Comparison of ENCODE assay signal across 1 cellular context in the genomic region with DNA sequence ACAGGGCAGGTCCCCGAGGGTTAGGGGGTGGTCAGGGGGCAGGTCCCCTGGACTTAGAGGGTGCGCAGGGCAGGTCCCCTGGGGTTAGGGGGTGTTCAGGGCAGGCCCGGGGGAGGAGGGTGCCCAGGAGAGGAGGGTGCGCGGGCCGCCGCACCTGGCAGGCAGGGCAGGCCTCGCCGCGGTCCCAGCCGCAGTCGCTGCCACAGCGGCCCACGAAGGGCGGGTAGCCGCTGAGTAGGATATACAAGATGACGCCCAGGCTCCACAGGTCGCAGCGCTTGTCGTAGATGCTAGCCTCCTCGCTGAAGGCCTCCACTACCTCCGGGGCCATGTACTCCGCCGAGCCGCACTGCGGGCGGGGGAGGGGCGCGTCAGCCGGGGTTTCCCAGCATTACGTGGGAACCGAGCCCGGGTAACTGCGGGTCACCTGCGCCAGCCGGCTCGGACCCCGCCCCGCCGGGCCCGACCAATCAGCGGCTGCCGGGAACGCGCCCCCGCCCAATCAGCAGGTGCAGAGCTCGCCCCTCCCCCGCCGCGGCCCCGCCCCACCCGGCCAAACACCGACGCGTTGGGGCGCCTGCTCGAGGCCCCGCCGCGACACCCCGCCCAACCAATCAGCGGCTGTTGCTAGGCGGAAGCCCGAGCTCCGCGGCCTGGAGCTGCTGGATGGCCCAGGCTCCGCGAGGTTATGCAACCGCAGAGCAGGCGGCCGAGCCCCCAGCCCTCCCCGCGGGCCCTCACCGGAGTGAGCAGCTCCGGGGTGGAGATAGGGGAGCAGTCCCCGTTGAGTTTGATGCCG.
A peak's percentile ranks its signal among the peaks of the same experiment; 100 is the strongest.
TF ChIP-seq lines count a peak whose summit lies in the region.

No MANE protein-coding gene starts in this region.

TF ChIP-seq in K562, 482 proteins besides CTCF, POLR2A, EP300 and RAD21 (continued from another document and continues in another):
- peak in 1 of 3 experiments; percentile 64 for TF ChIP-seq YY1 (IDR thresholded peaks at IDR 0.05; ENCODE audit: borderline replicate concordance in 1 of 3, control insufficient read depth in 1 of 3, extremely low read depth in 1 of 3, insufficient read depth in 3 of 3, insufficient read length in 1 of 3, insufficient replicate concordance in 2 of 3, low read depth in 1 of 3, low read length in 2 of 3)
- TF ChIP-seq NUFIP1 (IDR thresholded peaks at IDR 0.05; ENCODE audit: partially characterized antibody): no peak
- TF ChIP-seq, protein P1, sequence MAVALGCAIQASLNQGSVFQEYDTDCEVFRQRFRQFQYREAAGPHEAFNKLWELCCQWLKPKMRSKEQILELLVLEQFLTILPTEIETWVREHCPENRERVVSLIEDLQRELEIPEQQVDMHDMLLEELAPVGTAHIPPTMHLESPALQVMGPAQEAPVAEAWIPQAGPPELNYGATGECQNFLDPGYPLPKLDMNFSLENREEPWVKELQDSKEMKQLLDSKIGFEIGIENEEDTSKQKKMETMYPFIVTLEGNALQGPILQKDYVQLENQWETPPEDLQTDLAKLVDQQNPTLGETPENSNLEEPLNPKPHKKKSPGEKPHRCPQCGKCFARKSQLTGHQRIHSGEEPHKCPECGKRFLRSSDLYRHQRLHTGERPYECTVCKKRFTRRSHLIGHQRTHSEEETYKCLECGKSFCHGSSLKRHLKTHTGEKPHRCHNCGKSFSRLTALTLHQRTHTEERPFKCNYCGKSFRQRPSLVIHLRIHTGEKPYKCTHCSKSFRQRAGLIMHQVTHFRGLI (CRISPR knock-in tag; IDR thresholded peaks at IDR 0.05): no peak
- TF ChIP-seq, protein P2, sequence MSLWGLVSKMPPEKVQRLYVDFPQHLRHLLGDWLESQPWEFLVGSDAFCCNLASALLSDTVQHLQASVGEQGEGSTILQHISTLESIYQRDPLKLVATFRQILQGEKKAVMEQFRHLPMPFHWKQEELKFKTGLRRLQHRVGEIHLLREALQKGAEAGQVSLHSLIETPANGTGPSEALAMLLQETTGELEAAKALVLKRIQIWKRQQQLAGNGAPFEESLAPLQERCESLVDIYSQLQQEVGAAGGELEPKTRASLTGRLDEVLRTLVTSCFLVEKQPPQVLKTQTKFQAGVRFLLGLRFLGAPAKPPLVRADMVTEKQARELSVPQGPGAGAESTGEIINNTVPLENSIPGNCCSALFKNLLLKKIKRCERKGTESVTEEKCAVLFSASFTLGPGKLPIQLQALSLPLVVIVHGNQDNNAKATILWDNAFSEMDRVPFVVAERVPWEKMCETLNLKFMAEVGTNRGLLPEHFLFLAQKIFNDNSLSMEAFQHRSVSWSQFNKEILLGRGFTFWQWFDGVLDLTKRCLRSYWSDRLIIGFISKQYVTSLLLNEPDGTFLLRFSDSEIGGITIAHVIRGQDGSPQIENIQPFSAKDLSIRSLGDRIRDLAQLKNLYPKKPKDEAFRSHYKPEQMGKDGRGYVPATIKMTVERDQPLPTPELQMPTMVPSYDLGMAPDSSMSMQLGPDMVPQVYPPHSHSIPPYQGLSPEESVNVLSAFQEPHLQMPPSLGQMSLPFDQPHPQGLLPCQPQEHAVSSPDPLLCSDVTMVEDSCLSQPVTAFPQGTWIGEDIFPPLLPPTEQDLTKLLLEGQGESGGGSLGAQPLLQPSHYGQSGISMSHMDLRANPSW (CRISPR knock-in tag; IDR thresholded peaks at IDR 0.05): no peak
- TF ChIP-seq U2AF2 (optimal IDR thresholded peaks at IDR 0.05; ENCODE audit: low read depth, low read length): no peak
- TF ChIP-seq, protein P3, sequence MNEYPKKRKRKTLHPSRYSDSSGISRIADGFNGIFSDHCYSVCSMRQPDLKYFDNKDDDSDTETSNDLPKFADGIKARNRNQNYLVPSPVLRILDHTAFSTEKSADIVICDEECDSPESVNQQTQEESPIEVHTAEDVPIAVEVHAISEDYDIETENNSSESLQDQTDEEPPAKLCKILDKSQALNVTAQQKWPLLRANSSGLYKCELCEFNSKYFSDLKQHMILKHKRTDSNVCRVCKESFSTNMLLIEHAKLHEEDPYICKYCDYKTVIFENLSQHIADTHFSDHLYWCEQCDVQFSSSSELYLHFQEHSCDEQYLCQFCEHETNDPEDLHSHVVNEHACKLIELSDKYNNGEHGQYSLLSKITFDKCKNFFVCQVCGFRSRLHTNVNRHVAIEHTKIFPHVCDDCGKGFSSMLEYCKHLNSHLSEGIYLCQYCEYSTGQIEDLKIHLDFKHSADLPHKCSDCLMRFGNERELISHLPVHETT (CRISPR knock-in tag; conservative IDR thresholded peaks at IDR 0.05 in 1 of 2, IDR thresholded peaks at IDR 0.05 in 1 of 2): no peak
- TF ChIP-seq, protein P4, sequence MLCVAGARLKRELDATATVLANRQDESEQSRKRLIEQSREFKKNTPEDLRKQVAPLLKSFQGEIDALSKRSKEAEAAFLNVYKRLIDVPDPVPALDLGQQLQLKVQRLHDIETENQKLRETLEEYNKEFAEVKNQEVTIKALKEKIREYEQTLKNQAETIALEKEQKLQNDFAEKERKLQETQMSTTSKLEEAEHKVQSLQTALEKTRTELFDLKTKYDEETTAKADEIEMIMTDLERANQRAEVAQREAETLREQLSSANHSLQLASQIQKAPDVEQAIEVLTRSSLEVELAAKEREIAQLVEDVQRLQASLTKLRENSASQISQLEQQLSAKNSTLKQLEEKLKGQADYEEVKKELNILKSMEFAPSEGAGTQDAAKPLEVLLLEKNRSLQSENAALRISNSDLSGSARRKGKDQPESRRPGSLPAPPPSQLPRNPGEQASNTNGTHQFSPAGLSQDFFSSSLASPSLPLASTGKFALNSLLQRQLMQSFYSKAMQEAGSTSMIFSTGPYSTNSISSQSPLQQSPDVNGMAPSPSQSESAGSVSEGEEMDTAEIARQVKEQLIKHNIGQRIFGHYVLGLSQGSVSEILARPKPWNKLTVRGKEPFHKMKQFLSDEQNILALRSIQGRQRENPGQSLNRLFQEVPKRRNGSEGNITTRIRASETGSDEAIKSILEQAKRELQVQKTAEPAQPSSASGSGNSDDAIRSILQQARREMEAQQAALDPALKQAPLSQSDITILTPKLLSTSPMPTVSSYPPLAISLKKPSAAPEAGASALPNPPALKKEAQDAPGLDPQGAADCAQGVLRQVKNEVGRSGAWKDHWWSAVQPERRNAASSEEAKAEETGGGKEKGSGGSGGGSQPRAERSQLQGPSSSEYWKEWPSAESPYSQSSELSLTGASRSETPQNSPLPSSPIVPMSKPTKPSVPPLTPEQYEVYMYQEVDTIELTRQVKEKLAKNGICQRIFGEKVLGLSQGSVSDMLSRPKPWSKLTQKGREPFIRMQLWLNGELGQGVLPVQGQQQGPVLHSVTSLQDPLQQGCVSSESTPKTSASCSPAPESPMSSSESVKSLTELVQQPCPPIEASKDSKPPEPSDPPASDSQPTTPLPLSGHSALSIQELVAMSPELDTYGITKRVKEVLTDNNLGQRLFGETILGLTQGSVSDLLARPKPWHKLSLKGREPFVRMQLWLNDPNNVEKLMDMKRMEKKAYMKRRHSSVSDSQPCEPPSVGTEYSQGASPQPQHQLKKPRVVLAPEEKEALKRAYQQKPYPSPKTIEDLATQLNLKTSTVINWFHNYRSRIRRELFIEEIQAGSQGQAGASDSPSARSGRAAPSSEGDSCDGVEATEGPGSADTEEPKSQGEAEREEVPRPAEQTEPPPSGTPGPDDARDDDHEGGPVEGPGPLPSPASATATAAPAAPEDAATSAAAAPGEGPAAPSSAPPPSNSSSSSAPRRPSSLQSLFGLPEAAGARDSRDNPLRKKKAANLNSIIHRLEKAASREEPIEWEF (CRISPR knock-in tag; IDR thresholded peaks at IDR 0.05): no peak
- no peak for TF ChIP-seq EZH2 (IDR thresholded peaks at IDR 0.05; ENCODE audit: borderline replicate concordance, low read depth, low read length)
- no peak for TF ChIP-seq ZNF668 (CRISPR knock-in tag; IDR thresholded peaks at IDR 0.05)
- TF ChIP-seq BRD9 (IDR thresholded peaks at IDR 0.05; ENCODE audit: low read depth, partially characterized antibody): no peak
- TF ChIP-seq, protein P5, sequence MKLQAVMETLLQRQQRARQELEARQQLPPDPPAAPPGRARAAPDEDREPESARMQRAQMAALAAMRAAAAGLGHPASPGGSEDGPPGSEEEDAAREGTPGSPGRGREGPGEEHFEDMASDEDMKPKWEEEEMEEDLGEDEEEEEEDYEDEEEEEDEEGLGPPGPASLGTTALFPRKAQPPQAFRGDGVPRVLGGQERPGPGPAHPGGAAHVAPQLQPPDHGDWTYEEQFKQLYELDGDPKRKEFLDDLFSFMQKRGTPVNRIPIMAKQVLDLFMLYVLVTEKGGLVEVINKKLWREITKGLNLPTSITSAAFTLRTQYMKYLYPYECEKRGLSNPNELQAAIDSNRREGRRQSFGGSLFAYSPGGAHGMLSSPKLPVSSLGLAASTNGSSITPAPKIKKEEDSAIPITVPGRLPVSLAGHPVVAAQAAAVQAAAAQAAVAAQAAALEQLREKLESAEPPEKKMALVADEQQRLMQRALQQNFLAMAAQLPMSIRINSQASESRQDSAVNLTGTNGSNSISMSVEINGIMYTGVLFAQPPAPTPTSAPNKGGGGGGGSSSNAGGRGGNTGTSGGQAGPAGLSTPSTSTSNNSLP (IDR thresholded peaks at IDR 0.05; ENCODE audit: borderline replicate concordance, low read depth, low read length): no peak
- TF ChIP-seq, protein P6, sequence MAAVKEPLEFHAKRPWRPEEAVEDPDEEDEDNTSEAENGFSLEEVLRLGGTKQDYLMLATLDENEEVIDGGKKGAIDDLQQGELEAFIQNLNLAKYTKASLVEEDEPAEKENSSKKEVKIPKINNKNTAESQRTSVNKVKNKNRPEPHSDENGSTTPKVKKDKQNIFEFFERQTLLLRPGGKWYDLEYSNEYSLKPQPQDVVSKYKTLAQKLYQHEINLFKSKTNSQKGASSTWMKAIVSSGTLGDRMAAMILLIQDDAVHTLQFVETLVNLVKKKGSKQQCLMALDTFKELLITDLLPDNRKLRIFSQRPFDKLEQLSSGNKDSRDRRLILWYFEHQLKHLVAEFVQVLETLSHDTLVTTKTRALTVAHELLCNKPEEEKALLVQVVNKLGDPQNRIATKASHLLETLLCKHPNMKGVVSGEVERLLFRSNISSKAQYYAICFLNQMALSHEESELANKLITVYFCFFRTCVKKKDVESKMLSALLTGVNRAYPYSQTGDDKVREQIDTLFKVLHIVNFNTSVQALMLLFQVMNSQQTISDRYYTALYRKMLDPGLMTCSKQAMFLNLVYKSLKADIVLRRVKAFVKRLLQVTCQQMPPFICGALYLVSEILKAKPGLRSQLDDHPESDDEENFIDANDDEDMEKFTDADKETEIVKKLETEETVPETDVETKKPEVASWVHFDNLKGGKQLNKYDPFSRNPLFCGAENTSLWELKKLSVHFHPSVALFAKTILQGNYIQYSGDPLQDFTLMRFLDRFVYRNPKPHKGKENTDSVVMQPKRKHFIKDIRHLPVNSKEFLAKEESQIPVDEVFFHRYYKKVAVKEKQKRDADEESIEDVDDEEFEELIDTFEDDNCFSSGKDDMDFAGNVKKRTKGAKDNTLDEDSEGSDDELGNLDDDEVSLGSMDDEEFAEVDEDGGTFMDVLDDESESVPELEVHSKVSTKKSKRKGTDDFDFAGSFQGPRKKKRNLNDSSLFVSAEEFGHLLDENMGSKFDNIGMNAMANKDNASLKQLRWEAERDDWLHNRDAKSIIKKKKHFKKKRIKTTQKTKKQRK (IDR thresholded peaks at IDR 0.05; ENCODE audit: borderline replicate concordance, low read depth, low read length): no peak
- no peak for TF ChIP-seq MCM7 (IDR thresholded peaks at IDR 0.05)
- TF ChIP-seq, protein P7, sequence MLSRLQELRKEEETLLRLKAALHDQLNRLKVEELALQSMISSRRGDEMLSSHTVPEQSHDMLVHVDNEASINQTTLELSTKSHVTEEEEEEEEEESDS (CRISPR knock-in tag; IDR thresholded peaks at IDR 0.05): no peak
- TF ChIP-seq SIN3B (IDR thresholded peaks at IDR 0.05; ENCODE audit: low read depth): no peak
- no peak for TF ChIP-seq NCOA6 (IDR thresholded peaks at IDR 0.05)
- TF ChIP-seq CAMTA2 (CRISPR knock-in tag; conservative IDR thresholded peaks at IDR 0.05): no peak
- TF ChIP-seq HLTF (IDR thresholded peaks at IDR 0.05): no peak
- TF ChIP-seq SP1 (CRISPR knock-in tag; IDR thresholded peaks at IDR 0.05): peak; percentile 69
- TF ChIP-seq GABPB1 (CRISPR knock-in tag; IDR thresholded peaks at IDR 0.05): peak; percentile 25; the same call in 1 of the 2 replicates
- TF ChIP-seq, protein P8, sequence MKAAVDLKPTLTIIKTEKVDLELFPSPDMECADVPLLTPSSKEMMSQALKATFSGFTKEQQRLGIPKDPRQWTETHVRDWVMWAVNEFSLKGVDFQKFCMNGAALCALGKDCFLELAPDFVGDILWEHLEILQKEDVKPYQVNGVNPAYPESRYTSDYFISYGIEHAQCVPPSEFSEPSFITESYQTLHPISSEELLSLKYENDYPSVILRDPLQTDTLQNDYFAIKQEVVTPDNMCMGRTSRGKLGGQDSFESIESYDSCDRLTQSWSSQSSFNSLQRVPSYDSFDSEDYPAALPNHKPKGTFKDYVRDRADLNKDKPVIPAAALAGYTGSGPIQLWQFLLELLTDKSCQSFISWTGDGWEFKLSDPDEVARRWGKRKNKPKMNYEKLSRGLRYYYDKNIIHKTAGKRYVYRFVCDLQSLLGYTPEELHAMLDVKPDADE (conservative IDR thresholded peaks at IDR 0.05; ENCODE audit: control insufficient read depth, low read depth, low read length): peak; percentile 81; the same call in 1 of the 2 replicates
- TF ChIP-seq, protein P9, sequence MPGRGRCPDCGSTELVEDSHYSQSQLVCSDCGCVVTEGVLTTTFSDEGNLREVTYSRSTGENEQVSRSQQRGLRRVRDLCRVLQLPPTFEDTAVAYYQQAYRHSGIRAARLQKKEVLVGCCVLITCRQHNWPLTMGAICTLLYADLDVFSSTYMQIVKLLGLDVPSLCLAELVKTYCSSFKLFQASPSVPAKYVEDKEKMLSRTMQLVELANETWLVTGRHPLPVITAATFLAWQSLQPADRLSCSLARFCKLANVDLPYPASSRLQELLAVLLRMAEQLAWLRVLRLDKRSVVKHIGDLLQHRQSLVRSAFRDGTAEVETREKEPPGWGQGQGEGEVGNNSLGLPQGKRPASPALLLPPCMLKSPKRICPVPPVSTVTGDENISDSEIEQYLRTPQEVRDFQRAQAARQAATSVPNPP (IDR thresholded peaks at IDR 0.05; ENCODE audit: borderline replicate concordance, insufficient read depth, insufficient read length): no peak
- no peak for TF ChIP-seq ZNF143 (CRISPR knock-in tag; IDR thresholded peaks at IDR 0.05)
- no peak for TF ChIP-seq ZNF644 (tag; IDR thresholded peaks at IDR 0.05; ENCODE audit: low read depth)
- peak; percentile 18; the same call in 1 of the 2 replicates for TF ChIP-seq ESRRA (IDR thresholded peaks at IDR 0.05; ENCODE audit: borderline replicate concordance, low read depth)
- TF ChIP-seq, protein P10, sequence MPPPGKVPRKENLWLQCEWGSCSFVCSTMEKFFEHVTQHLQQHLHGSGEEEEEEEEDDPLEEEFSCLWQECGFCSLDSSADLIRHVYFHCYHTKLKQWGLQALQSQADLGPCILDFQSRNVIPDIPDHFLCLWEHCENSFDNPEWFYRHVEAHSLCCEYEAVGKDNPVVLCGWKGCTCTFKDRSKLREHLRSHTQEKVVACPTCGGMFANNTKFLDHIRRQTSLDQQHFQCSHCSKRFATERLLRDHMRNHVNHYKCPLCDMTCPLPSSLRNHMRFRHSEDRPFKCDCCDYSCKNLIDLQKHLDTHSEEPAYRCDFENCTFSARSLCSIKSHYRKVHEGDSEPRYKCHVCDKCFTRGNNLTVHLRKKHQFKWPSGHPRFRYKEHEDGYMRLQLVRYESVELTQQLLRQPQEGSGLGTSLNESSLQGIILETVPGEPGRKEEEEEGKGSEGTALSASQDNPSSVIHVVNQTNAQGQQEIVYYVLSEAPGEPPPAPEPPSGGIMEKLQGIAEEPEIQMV (tag; conservative IDR thresholded peaks at IDR 0.05; ENCODE audit: low read depth): no peak
